ENCODE assay signal across 17 cellular contexts in the genomic region with DNA sequence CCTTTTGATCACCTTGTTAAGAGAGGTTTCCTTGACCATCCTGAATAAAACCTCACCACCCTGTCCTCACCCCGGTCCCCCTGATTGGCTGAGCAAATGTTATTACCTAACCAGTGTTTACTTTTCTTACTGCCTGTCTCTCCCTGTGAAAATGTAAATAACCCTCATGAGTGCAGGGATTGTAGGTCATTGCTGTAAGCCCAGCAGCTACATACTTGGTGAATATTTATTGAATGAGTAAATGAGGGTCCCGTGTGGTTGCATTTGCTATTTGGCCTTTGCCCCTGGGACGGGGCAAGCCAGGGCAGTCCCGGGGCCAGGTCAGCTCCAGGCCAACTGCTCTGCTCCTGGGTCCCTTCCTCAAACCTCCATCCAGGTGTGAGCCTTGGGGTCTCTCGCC. TPM values are rescaled to one million over a fixed set of nuclear protein-coding genes. Genes with fewer than 3 reads are reported as not detected.
A peak's percentile ranks its signal among the peaks of the same experiment; 100 is the strongest.
DNase-seq lines count a peak whose midpoint lies in the region; ATAC-seq and TF ChIP-seq lines count a peak whose summit lies in the region.
"Had no signal": no experiment of that assay in that cellular context is flagged by ENCODE, and none has a peak within 500 bp of the region (broad histone marks: within the 10 kb centered on the region; RNA-seq: fewer than 3 reads in every experiment).

No MANE protein-coding gene starts in this region.

- DNase-seq in DMS53 (lab: John Stamatoyannopoulos, UW) = peak; percentile 51
- peak; percentile 5 for DNase-seq in NCI-H2029 treated with DMSO at 0.1 percent for 48 hours (lab: John Stamatoyannopoulos, UW)
- DNase-seq in esophagus squamous epithelium (lab: John Stamatoyannopoulos, UW) = no peak
- peak; percentile 36 for DNase-seq in prostate gland (ENCODE audit: low spot score)
- no peak for DNase-seq in RPMI8226
- no peak for DNase-seq in T-helper 17 cell
- DNase-seq in COR-L47 (lab: John Stamatoyannopoulos, UW) = no peak
- no peak for DNase-seq in ecto neural progenitor cell (ENCODE audit: low spot score)
- DNase-seq: activated CD4-positive, alpha-beta T cell treated with anti-CD3 and anti-CD28 coated beads for 48 hours; activated naive CD4-positive, alpha-beta T cell treated with anti-CD3 and anti-CD28 coated beads for 36 hours; DND-41; MM.1S; natural killer cell; psoas muscle had no signal

- H3K27ac Mint-ChIP-seq in T-helper 17 cell = no peak overlapping the region
- H3K27ac Mint-ChIP-seq: activated naive CD4-positive, alpha-beta T cell treated with anti-CD3 and anti-CD28 coated beads for 36 hours; T-helper 2 cell treated with Interferon-gamma antibody and Interleukin-4, amounts not matched to agents 5 μg/mL and 100 μg/mL, for 36 hours had no signal

- ATAC-seq in T-helper 17 cell = no peak
- ATAC-seq: natural killer cell, psoas muscle, Right ventricle myocardium inferior had no signal

- H3K27me3 ChIP-seq in esophagus squamous epithelium (no peaks in the 10 kb centered on the region), prostate gland (replicated peaks; ENCODE audit: insufficient read depth) (no peaks in the 10 kb centered on the region)

- peak overlapping the region in 3 of 4 donors; percentile 5 to 62 (median 9) for H3K27ac ChIP-seq in esophagus squamous epithelium
- H3K27ac ChIP-seq in prostate gland = no peak overlapping the region
- H3K27ac ChIP-seq: psoas muscle had no signal

- H3K4me3 Mint-ChIP-seq in T-helper 17 cell = no peak overlapping the region
- H3K4me3 Mint-ChIP-seq: activated naive CD4-positive, alpha-beta T cell treated with anti-CD3 and anti-CD28 coated beads for 36 hours; natural killer cell; T-helper 2 cell treated with Interferon-gamma antibody and Interleukin-4, amounts not matched to agents 5 μg/mL and 100 μg/mL, for 36 hours had no signal

- H3K4me1 ChIP-seq in esophagus squamous epithelium = peaks cover 0 to 17% (median 0%) of the 10 kb centered on the region in 3 donors
- H3K4me1 ChIP-seq in prostate gland (replicated peaks) = no peaks in the 10 kb centered on the region
- H3K4me1 ChIP-seq: psoas muscle had no signal

- intact Hi-C loops in esophagus squamous epithelium (cut with DNase I) = no loop called here
- intact Hi-C loops in prostate gland (cut with DNase I) = no loop called here

- no peak for TF ChIP-seq CTCF in esophagus squamous epithelium (IDR thresholded peaks at IDR 0.05)
- no peak for TF ChIP-seq CTCF in prostate gland (IDR thresholded peaks at IDR 0.05)

- H3K9me3 ChIP-seq in esophagus squamous epithelium = no peaks in the 10 kb centered on the region
- H3K9me3 ChIP-seq in prostate gland = no peaks in the 10 kb centered on the region
- H3K9me3 ChIP-seq in T-helper 17 cell (ENCODE audit: control insufficient read depth, low read length, poor library complexity, severe bottlenecking) = no peaks in the 10 kb centered on the region
- H3K9me3 ChIP-seq: psoas muscle had no signal

- H3K36me3 Mint-ChIP-seq in T-helper 17 cell (ENCODE audit: low read depth) = no peaks in the 10 kb centered on the region
- H3K36me3 Mint-ChIP-seq: natural killer cell had no signal

- H3K36me3 ChIP-seq in esophagus squamous epithelium (peaks cover 0 to 50% (median 0%) of the 10 kb centered on the region in 3 donors), prostate gland (no peaks in the 10 kb centered on the region)

- H3K4me3 ChIP-seq in esophagus squamous epithelium = no peak overlapping the region
- H3K4me3 ChIP-seq in prostate gland = no peak overlapping the region
- H3K4me3 ChIP-seq: lung, psoas muscle had no signal

- no peaks in the 10 kb centered on the region for H3K27me3 Mint-ChIP-seq in T-helper 17 cell

- 67 to 89% methylated on average over 4 of the region's 5 CpGs for WGBS in esophagus squamous epithelium, 2 donors
- WGBS in prostate gland = 66% methylated on average over 5 of the region's 5 CpGs

- H3K4me1 Mint-ChIP-seq in T-helper 17 cell = peaks cover 15% of the 10 kb centered on the region

- TF ChIP-seq POLR2A in esophagus squamous epithelium (IDR thresholded peaks at IDR 0.05) (no peak), prostate gland (IDR thresholded peaks at IDR 0.05) (no peak)

RNA-seq across cellular contexts. Expression of a gene that starts 55.5 kb away (rescaled TPM):
- 1 to 10 TPM in 1 of 4 donors, under 1 TPM in 3; 0.04 to 3.1 (median 0.53) TPM for total RNA-seq in esophagus squamous epithelium
- total RNA-seq in prostate gland = 10 to 100 TPM in 1 of 2 donors, under 1 TPM in 1; 0.50 to 15.3 TPM
- 1 to 10 TPM in 1 of 2 donors, under 1 TPM in 1; 0.37 to 3.3 TPM for total RNA-seq in T-helper 17 cell
- total RNA-seq: activated naive CD4-positive, alpha-beta T cell treated with anti-CD3 and anti-CD28 coated beads for 36 hours had no signal

Comparison
In these comparisons a context has a peak if more than half of its experiments do, and no peak if none do; other contexts are left out.
1. DNase-seq: peak in DMS53 (single experiment), NCI-H2029 treated with DMSO at 0.1 percent for 48 hours (single experiment) and prostate gland (single experiment); none in esophagus squamous epithelium (single experiment), RPMI8226 (single experiment), T-helper 17 cell (0 of 3), COR-L47 (single experiment) and ecto neural progenitor cell (single experiment).
2. H3K27ac ChIP-seq: peak in esophagus squamous epithelium (3 of 4); none in prostate gland (0 of 2).